In the genomic region with DNA sequence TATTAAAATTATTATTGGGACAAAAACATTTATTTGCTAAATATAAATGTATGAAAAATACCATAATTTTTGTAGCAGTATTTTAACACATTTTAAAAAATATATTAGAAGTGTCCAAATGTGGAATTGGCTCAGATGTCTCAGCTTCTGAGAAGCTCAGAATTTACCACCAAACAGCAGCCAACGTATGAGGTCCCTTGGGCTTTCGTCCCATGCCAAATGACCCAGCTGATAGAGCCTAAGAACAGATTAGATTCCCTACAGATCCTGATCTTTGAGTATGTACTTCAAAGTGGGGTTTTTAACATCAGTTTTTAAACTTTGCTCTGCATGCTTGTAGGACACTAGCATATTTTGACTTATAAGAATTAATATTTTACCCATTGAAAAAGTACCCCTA, we compare ENCODE assay signal across 28 cellular contexts.
DNase-seq lines count a peak whose midpoint lies in the region; ATAC-seq and TF ChIP-seq lines count a peak whose summit lies in the region.
"Had no signal": no experiment of that assay in that cellular context is flagged by ENCODE, and none has a peak within 500 bp of the region (broad histone marks: within the 10 kb centered on the region; RNA-seq: fewer than 3 reads in every experiment).

No MANE protein-coding gene starts in this region.

- H3K4me1 Mint-ChIP-seq in progenitor cell of endocrine pancreas (ENCODE audit: low read depth): peaks cover 22% of the 10 kb centered on the region

- no peak overlapping the region for H3K4me3 ChIP-seq in heart right ventricle
- no peak overlapping the region for H3K4me3 ChIP-seq in right atrium auricular region
- H3K4me3 ChIP-seq in esophagus muscularis mucosa: no peak overlapping the region
- H3K4me3 ChIP-seq in thoracic aorta: no peak overlapping the region
- H3K4me3 ChIP-seq: BLaER1, GM23338, SK-N-MC had no signal

- no peaks in the 10 kb centered on the region for H3K36me3 Mint-ChIP-seq in progenitor cell of endocrine pancreas (ENCODE audit: insufficient read depth)
- H3K36me3 Mint-ChIP-seq: CD4-positive, CD25-positive, alpha-beta regulatory T cell had no signal

- intact Hi-C loops in heart right ventricle (cut with DNase I) (loop anchor here in 8 of 10 donors (10.0 kb wide), 8 partner anchors 49 to 1209 kb away; partner anchors contain the start of genes VCAN (in 4 of the 8), TMEM167A (in 1 of the 8) and XRCC4 (in 1 of the 8)), esophagus muscularis mucosa (cut with DNase I) (loop anchor here (10.0 kb wide), 1 partner anchor 439 kb away; no protein-coding TSS in a partner anchor)

- H3K4me3 Mint-ChIP-seq in progenitor cell of endocrine pancreas (ENCODE audit: low read depth): no peak overlapping the region
- H3K4me3 Mint-ChIP-seq: CD4-positive, CD25-positive, alpha-beta regulatory T cell; GM23338; H9; HFFc6 had no signal

- TF ChIP-seq CTCF in heart right ventricle (IDR thresholded peaks at IDR 0.05) (no peak), right atrium auricular region (IDR thresholded peaks at IDR 0.05) (no peak), esophagus muscularis mucosa (IDR thresholded peaks at IDR 0.05) (no peak), thoracic aorta (IDR thresholded peaks at IDR 0.05) (no peak), progenitor cell of endocrine pancreas (IDR thresholded peaks at IDR 0.05; ENCODE audit: unreplicated experiment) (no peak)

- no peak for TF ChIP-seq EP300 in esophagus muscularis mucosa (IDR thresholded peaks at IDR 0.05)

- H3K9me3 ChIP-seq in heart right ventricle: no peaks in the 10 kb centered on the region
- no peaks in the 10 kb centered on the region for H3K9me3 ChIP-seq in right atrium auricular region
- no peaks in the 10 kb centered on the region for H3K9me3 ChIP-seq in KOPT-K1 (ENCODE audit: insufficient read depth, low read length, poor library complexity, severe bottlenecking)
- H3K9me3 ChIP-seq in esophagus muscularis mucosa: no peaks in the 10 kb centered on the region
- H3K9me3 ChIP-seq in thoracic aorta: no peaks in the 10 kb centered on the region
- H3K9me3 ChIP-seq: BLaER1 had no signal

- H3K27ac ChIP-seq in heart right ventricle: peak overlapping the region in 8 of 10 donors; percentile 7 to 83 (median 50)
- H3K27ac ChIP-seq in right atrium auricular region: peak overlapping the region in 1 of 2 donors; percentile 55
- peak overlapping the region; percentile 86 for H3K27ac ChIP-seq in KOPT-K1 (ENCODE audit: low read depth, low read length, poor library complexity, severe bottlenecking)
- H3K27ac ChIP-seq in esophagus muscularis mucosa (replicated peaks in 1 of 4): no peak overlapping the region
- H3K27ac ChIP-seq in thoracic aorta: peak overlapping the region; percentile 9 to 74
- H3K27ac ChIP-seq: BLaER1, HL-60, RWPE1, SK-N-MC had no signal

- H3K27me3 Mint-ChIP-seq in progenitor cell of endocrine pancreas: peaks cover 11% of the 10 kb centered on the region

- H3K4me1 ChIP-seq in heart right ventricle: peaks cover 4 to 51% (median 34%) of the 10 kb centered on the region in 9 donors
- peaks cover 0 to 30% of the 10 kb centered on the region in 2 donors for H3K4me1 ChIP-seq in right atrium auricular region
- H3K4me1 ChIP-seq in esophagus muscularis mucosa: peaks cover 18 to 37% (median 26%) of the 10 kb centered on the region in 4 donors
- peaks cover 28 to 60% of the 10 kb centered on the region in 2 donors for H3K4me1 ChIP-seq in thoracic aorta (ENCODE audit: control insufficient read depth in 1 of 2, low read depth in 2 of 2)

- whole genome bisulfite sequencing in heart right ventricle, 2 donors: 50 to 64% methylated on average over 2 of the region's 2 CpGs
- WGBS in esophagus muscularis mucosa: 72% methylated on average over 2 of the region's 2 CpGs

- H3K27me3 ChIP-seq in heart right ventricle (no peaks in the 10 kb centered on the region), right atrium auricular region (no peaks in the 10 kb centered on the region), esophagus muscularis mucosa (no peaks in the 10 kb centered on the region), thoracic aorta (replicated peaks; ENCODE audit: insufficient read depth) (no peaks in the 10 kb centered on the region)

- no peak for TF ChIP-seq POLR2A in esophagus muscularis mucosa (IDR thresholded peaks at IDR 0.05; ENCODE audit: low read depth)

- ATAC-seq in heart right ventricle (no peak), thoracic aorta (ENCODE audit: insufficient number of reproducible peaks, low FRiP score, low read depth) (no peak), GM21381 (IDR thresholded peaks at IDR 0.05; ENCODE audit: unreplicated experiment) (no peak)
- ATAC-seq: GM23338, Panc1 had no signal

- H3K27ac Mint-ChIP-seq in progenitor cell of endocrine pancreas: no peak overlapping the region
- H3K27ac Mint-ChIP-seq: CD4-positive, CD25-positive, alpha-beta regulatory T cell; GM23338; H9; HFFc6 had no signal

- no peaks in the 10 kb centered on the region for H3K36me3 ChIP-seq in heart right ventricle
- H3K36me3 ChIP-seq in right atrium auricular region: no peaks in the 10 kb centered on the region
- no peaks in the 10 kb centered on the region for H3K36me3 ChIP-seq in KOPT-K1 (ENCODE audit: insufficient read depth, low read length)
- H3K36me3 ChIP-seq in esophagus muscularis mucosa: no peaks in the 10 kb centered on the region
- no peaks in the 10 kb centered on the region for H3K36me3 ChIP-seq in thoracic aorta
- H3K36me3 ChIP-seq: BLaER1 had no signal

- H3K9me3 Mint-ChIP-seq in progenitor cell of endocrine pancreas (ENCODE audit: low read depth): no peaks in the 10 kb centered on the region
- H3K9me3 Mint-ChIP-seq: CD4-positive, CD25-positive, alpha-beta regulatory T cell; GM23338; H9; HFFc6 had no signal

- DNase-seq in heart right ventricle (peak in 1 of 2 donors; percentile 20), right atrium auricular region (ENCODE audit: low spot score) (no peak), esophagus muscularis mucosa (ENCODE audit: extremely low spot score) (peak; percentile 17), thoracic aorta (ENCODE audit: low spot score) (no peak), progenitor cell of endocrine pancreas (ENCODE audit: low spot score, unreplicated experiment) (no peak), anterior cingulate cortex (lab: John Stamatoyannopoulos, UW) (no peak)
- DNase-seq: CD4-positive, CD25-positive, alpha-beta regulatory T cell; DMS53; H9; HFFc6; Karpas-422; NCI-H1092 treated with DMSO at 0.1 percent for 48 hours; NCI-H1436; NCI-H187; NCI-H2081 treated with DMSO at 0.1 percent for 48 hours; NCI-H2171; NCI-H226; NCI-H510A; NCI-H69; SIG-M5 had no signal

Comparison
In these comparisons a context has a peak if more than half of its experiments do, and no peak if none do; other contexts are left out.
1. H3K27ac ChIP-seq: peak in heart right ventricle (8 of 10), KOPT-K1 (single experiment) and thoracic aorta (2 of 2); none in esophagus muscularis mucosa (0 of 4).